In the genomic region with DNA sequence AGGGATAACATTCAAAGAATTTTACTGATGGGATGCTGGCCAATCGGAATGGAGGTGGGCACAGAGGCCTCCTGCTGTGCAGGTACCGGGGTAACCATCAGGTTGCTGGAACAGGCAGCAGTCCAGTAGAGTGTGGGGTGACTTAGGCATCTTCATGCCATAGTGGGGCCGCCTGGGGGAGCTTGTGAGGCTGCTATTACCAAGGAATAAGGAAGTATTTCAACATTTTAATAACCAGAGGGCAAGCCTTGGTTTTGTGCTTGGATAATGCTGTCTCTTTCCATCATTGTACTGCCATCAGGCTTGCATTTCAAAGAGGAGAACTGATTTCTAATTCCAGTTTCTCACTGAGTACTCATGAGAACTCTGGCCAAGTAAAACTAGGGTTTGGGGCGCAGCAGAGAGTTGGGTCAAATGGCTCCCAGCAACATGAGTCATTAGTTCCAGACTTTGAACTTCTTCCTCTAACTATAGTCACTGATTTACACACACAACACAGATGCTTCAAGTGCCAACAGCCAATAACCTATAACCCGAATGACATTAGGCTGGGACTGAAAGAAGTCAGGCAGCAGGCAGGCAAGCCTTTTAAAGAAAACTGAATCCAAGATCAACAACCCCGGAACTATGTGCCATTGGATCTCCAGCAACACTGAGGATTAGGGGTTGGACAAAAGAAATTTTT, we compare ENCODE assay signal across 2 cellular contexts.
A peak's percentile ranks its signal among the peaks of the same experiment; 100 is the strongest.
TF ChIP-seq lines count a peak whose summit lies in the region.

No MANE protein-coding gene starts in this region.

TF ChIP-seq in K562, 482 proteins besides CTCF, POLR2A, EP300 and RAD21 (continued from another document and continues in another):
- TF ChIP-seq PHF20 (IDR thresholded peaks at IDR 0.05; ENCODE audit: partially characterized antibody): no peak
- TF ChIP-seq NR2C1 (IDR thresholded peaks at IDR 0.05): no peak
- peak; percentile 59 for TF ChIP-seq NR2C1 (tag; IDR thresholded peaks at IDR 0.05)
- TF ChIP-seq, protein P1, sequence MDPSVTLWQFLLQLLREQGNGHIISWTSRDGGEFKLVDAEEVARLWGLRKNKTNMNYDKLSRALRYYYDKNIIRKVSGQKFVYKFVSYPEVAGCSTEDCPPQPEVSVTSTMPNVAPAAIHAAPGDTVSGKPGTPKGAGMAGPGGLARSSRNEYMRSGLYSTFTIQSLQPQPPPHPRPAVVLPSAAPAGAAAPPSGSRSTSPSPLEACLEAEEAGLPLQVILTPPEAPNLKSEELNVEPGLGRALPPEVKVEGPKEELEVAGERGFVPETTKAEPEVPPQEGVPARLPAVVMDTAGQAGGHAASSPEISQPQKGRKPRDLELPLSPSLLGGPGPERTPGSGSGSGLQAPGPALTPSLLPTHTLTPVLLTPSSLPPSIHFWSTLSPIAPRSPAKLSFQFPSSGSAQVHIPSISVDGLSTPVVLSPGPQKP (CRISPR knock-in tag; IDR thresholded peaks at IDR 0.05): no peak
- TF ChIP-seq CBFA2T2 (conservative IDR thresholded peaks at IDR 0.05): no peak
- TF ChIP-seq ZNF24 (IDR thresholded peaks at IDR 0.05): peak; percentile 55
- TF ChIP-seq, protein P2, sequence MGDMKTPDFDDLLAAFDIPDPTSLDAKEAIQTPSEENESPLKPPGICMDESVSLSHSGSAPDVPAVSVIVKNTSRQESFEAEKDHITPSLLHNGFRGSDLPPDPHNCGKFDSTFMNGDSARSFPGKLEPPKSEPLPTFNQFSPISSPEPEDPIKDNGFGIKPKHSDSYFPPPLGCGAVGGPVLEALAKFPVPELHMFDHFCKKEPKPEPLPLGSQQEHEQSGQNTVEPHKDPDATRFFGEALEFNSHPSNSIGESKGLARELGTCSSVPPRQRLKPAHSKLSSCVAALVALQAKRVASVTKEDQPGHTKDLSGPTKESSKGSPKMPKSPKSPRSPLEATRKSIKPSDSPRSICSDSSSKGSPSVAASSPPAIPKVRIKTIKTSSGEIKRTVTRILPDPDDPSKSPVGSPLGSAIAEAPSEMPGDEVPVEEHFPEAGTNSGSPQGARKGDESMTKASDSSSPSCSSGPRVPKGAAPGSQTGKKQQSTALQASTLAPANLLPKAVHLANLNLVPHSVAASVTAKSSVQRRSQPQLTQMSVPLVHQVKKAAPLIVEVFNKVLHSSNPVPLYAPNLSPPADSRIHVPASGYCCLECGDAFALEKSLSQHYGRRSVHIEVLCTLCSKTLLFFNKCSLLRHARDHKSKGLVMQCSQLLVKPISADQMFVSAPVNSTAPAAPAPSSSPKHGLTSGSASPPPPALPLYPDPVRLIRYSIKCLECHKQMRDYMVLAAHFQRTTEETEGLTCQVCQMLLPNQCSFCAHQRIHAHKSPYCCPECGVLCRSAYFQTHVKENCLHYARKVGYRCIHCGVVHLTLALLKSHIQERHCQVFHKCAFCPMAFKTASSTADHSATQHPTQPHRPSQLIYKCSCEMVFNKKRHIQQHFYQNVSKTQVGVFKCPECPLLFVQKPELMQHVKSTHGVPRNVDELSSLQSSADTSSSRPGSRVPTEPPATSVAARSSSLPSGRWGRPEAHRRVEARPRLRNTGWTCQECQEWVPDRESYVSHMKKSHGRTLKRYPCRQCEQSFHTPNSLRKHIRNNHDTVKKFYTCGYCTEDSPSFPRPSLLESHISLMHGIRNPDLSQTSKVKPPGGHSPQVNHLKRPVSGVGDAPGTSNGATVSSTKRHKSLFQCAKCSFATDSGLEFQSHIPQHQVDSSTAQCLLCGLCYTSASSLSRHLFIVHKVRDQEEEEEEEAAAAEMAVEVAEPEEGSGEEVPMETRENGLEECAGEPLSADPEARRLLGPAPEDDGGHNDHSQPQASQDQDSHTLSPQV (IDR thresholded peaks at IDR 0.05): peak; percentile 73
- 0 out of 2 replicates have a peak, but pooled peaks have one; percentile 11 for TF ChIP-seq CTBP1 (IDR thresholded peaks at IDR 0.05; ENCODE audit: borderline replicate concordance)
- TF ChIP-seq, protein P3, sequence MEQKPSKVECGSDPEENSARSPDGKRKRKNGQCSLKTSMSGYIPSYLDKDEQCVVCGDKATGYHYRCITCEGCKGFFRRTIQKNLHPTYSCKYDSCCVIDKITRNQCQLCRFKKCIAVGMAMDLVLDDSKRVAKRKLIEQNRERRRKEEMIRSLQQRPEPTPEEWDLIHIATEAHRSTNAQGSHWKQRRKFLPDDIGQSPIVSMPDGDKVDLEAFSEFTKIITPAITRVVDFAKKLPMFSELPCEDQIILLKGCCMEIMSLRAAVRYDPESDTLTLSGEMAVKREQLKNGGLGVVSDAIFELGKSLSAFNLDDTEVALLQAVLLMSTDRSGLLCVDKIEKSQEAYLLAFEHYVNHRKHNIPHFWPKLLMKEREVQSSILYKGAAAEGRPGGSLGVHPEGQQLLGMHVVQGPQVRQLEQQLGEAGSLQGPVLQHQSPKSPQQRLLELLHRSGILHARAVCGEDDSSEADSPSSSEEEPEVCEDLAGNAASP (IDR thresholded peaks at IDR 0.05): no peak
- TF ChIP-seq, protein P4, sequence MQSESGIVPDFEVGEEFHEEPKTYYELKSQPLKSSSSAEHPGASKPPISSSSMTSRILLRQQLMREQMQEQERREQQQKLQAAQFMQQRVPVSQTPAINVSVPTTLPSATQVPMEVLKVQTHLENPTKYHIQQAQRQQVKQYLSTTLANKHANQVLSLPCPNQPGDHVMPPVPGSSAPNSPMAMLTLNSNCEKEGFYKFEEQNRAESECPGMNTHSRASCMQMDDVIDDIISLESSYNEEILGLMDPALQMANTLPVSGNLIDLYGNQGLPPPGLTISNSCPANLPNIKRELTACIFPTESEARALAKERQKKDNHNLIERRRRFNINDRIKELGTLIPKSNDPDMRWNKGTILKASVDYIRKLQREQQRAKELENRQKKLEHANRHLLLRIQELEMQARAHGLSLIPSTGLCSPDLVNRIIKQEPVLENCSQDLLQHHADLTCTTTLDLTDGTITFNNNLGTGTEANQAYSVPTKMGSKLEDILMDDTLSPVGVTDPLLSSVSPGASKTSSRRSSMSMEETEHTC (IDR thresholded peaks at IDR 0.05): no peak
- 0 out of 2 replicates have a peak, but pooled peaks have one; percentile 43 for TF ChIP-seq BRD4 (IDR thresholded peaks at IDR 0.05)
- no peak for TF ChIP-seq BHLHE40 (IDR thresholded peaks at IDR 0.05; ENCODE audit: low read length)
- peak; percentile 60; the same call in 1 of the 2 replicates for TF ChIP-seq POLR2H (tag; IDR thresholded peaks at IDR 0.05; ENCODE audit: low read depth)
- TF ChIP-seq ZNF668 (CRISPR knock-in tag; IDR thresholded peaks at IDR 0.05): 0 out of 2 replicates have a peak, but pooled peaks have one; percentile 20
- TF ChIP-seq, protein P5, sequence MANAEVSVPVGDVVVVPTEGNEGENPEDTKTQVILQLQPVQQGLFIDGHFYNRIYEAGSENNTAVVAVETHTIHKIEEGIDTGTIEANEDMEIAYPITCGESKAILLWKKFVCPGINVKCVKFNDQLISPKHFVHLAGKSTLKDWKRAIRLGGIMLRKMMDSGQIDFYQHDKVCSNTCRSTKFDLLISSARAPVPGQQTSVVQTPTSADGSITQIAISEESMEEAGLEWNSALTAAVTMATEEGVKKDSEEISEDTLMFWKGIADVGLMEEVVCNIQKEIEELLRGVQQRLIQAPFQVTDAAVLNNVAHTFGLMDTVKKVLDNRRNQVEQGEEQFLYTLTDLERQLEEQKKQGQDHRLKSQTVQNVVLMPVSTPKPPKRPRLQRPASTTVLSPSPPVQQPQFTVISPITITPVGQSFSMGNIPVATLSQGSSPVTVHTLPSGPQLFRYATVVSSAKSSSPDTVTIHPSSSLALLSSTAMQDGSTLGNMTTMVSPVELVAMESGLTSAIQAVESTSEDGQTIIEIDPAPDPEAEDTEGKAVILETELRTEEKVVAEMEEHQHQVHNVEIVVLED (CRISPR knock-in tag; IDR thresholded peaks at IDR 0.05): 0 out of 2 replicates have a peak, but pooled peaks have one; percentile 41
- TF ChIP-seq ZNF232 (CRISPR knock-in tag; IDR thresholded peaks at IDR 0.05): no peak
- no peak for TF ChIP-seq TEAD2 (tag; IDR thresholded peaks at IDR 0.05)

TF ChIP-seq in liver, 16 proteins besides CTCF, POLR2A, EP300 and RAD21 (continued from another document):
- TF ChIP-seq TAF1 (conservative IDR thresholded peaks at IDR 0.05): peak; percentile 51
- peak; percentile 88 to 90 for TF ChIP-seq HNF4A (conservative IDR thresholded peaks at IDR 0.05)
- peak in 1 of 2 donors; percentile 83 for TF ChIP-seq EGR1 (IDR thresholded peaks at IDR 0.05; ENCODE audit: low read depth in 2 of 2)
- no peak for TF ChIP-seq FOXA1 (IDR thresholded peaks at IDR 0.05)
- TF ChIP-seq, protein P6, sequence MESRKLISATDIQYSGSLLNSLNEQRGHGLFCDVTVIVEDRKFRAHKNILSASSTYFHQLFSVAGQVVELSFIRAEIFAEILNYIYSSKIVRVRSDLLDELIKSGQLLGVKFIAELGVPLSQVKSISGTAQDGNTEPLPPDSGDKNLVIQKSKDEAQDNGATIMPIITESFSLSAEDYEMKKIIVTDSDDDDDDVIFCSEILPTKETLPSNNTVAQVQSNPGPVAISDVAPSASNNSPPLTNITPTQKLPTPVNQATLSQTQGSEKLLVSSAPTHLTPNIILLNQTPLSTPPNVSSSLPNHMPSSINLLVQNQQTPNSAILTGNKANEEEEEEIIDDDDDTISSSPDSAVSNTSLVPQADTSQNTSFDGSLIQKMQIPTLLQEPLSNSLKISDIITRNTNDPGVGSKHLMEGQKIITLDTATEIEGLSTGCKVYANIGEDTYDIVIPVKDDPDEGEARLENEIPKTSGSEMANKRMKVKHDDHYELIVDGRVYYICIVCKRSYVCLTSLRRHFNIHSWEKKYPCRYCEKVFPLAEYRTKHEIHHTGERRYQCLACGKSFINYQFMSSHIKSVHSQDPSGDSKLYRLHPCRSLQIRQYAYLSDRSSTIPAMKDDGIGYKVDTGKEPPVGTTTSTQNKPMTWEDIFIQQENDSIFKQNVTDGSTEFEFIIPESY (IDR thresholded peaks at IDR 0.05): no peak
- TF ChIP-seq RXRA (IDR thresholded peaks at IDR 0.05): peak; percentile 80 to 88
- peak; percentile 77 for TF ChIP-seq NR2F2 (IDR thresholded peaks at IDR 0.05)
- TF ChIP-seq, protein P7, sequence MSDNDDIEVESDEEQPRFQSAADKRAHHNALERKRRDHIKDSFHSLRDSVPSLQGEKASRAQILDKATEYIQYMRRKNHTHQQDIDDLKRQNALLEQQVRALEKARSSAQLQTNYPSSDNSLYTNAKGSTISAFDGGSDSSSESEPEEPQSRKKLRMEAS (IDR thresholded peaks at IDR 0.05): peak; percentile 31
- TF ChIP-seq SP1 (IDR thresholded peaks at IDR 0.05): peak; percentile 90
- TF ChIP-seq, protein P8, sequence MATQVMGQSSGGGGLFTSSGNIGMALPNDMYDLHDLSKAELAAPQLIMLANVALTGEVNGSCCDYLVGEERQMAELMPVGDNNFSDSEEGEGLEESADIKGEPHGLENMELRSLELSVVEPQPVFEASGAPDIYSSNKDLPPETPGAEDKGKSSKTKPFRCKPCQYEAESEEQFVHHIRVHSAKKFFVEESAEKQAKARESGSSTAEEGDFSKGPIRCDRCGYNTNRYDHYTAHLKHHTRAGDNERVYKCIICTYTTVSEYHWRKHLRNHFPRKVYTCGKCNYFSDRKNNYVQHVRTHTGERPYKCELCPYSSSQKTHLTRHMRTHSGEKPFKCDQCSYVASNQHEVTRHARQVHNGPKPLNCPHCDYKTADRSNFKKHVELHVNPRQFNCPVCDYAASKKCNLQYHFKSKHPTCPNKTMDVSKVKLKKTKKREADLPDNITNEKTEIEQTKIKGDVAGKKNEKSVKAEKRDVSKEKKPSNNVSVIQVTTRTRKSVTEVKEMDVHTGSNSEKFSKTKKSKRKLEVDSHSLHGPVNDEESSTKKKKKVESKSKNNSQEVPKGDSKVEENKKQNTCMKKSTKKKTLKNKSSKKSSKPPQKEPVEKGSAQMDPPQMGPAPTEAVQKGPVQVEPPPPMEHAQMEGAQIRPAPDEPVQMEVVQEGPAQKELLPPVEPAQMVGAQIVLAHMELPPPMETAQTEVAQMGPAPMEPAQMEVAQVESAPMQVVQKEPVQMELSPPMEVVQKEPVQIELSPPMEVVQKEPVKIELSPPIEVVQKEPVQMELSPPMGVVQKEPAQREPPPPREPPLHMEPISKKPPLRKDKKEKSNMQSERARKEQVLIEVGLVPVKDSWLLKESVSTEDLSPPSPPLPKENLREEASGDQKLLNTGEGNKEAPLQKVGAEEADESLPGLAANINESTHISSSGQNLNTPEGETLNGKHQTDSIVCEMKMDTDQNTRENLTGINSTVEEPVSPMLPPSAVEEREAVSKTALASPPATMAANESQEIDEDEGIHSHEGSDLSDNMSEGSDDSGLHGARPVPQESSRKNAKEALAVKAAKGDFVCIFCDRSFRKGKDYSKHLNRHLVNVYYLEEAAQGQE (IDR thresholded peaks at IDR 0.05): peak; percentile 77
- TF ChIP-seq GABPA (IDR thresholded peaks at IDR 0.05 in 1 of 2, conservative IDR thresholded peaks at IDR 0.05 in 1 of 2): no peak
- TF ChIP-seq, protein P9, sequence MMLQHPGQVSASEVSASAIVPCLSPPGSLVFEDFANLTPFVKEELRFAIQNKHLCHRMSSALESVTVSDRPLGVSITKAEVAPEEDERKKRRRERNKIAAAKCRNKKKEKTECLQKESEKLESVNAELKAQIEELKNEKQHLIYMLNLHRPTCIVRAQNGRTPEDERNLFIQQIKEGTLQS (IDR thresholded peaks at IDR 0.05): peak; percentile 96
- peak; percentile 84 for TF ChIP-seq YY1 (IDR thresholded peaks at IDR 0.05)
